Comparison of ENCODE assay signal across 1 cellular context in the genomic region with DNA sequence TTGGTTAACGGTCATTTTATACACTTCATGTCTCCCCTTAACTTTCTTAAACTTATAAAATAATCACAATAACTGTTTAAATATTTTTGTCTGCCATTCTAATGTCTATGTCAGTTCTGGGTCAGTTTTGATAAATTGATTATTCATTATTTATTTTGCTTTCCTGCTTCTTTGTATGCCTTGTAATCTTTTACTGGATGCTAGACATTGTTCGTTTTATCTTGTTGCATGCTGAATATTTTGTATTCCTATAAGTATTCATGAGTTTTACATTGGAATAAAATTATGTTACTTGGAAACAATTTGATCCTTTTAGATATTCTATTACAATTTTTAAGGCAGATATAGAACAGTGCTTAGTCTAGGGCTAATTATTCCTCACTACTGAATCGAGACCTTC.
TF ChIP-seq lines count a peak whose summit lies in the region.

No MANE protein-coding gene starts in this region.

TF ChIP-seq in HEK293, 187 proteins besides CTCF, POLR2A, EP300 and RAD21 (continued from another document):
- TF ChIP-seq ZNF248 (tag by site-specific recombination; IDR thresholded peaks at IDR 0.05) (no peak), SETDB1 (IDR thresholded peaks at IDR 0.05; ENCODE audit: insufficient read length, low read length) (peak; percentile 62), ZNF654 (tag by site-specific recombination; IDR thresholded peaks at IDR 0.05; ENCODE audit: low read depth) (no peak), ZNF16 (tag by site-specific recombination; IDR thresholded peaks at IDR 0.05; ENCODE audit: low read depth) (no peak), ZNF571 (tag by site-specific recombination; IDR thresholded peaks at IDR 0.05) (no peak), ZNF335 (tag by site-specific recombination; conservative IDR thresholded peaks at IDR 0.05) (no peak), ZNF19 (tag by site-specific recombination; IDR thresholded peaks at IDR 0.05; ENCODE audit: low read depth) (no peak), ZNF549 (tag by site-specific recombination; IDR thresholded peaks at IDR 0.05) (0 out of 2 replicates have a peak, but pooled peaks have one; percentile 4)
- TF ChIP-seq, protein P1, sequence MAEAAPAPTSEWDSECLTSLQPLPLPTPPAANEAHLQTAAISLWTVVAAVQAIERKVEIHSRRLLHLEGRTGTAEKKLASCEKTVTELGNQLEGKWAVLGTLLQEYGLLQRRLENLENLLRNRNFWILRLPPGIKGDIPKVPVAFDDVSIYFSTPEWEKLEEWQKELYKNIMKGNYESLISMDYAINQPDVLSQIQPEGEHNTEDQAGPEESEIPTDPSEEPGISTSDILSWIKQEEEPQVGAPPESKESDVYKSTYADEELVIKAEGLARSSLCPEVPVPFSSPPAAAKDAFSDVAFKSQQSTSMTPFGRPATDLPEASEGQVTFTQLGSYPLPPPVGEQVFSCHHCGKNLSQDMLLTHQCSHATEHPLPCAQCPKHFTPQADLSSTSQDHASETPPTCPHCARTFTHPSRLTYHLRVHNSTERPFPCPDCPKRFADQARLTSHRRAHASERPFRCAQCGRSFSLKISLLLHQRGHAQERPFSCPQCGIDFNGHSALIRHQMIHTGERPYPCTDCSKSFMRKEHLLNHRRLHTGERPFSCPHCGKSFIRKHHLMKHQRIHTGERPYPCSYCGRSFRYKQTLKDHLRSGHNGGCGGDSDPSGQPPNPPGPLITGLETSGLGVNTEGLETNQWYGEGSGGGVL (tag by site-specific recombination; IDR thresholded peaks at IDR 0.05), result no peak
- TF ChIP-seq, protein P2, sequence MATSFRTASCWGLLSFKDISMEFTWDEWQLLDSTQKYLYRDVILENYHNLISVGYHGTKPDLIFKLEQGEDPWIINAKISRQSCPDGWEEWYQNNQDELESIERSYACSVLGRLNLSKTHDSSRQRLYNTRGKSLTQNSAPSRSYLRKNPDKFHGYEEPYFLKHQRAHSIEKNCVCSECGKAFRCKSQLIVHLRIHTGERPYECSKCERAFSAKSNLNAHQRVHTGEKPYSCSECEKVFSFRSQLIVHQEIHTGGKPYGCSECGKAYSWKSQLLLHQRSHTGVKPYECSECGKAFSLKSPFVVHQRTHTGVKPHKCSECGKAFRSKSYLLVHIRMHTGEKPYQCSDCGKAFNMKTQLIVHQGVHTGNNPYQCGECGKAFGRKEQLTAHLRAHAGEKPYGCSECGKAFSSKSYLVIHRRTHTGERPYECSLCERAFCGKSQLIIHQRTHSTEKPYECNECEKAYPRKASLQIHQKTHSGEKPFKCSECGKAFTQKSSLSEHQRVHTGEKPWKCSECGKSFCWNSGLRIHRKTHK (tag by site-specific recombination; IDR thresholded peaks at IDR 0.05), result peak; percentile 92
- TF ChIP-seq, protein P3, sequence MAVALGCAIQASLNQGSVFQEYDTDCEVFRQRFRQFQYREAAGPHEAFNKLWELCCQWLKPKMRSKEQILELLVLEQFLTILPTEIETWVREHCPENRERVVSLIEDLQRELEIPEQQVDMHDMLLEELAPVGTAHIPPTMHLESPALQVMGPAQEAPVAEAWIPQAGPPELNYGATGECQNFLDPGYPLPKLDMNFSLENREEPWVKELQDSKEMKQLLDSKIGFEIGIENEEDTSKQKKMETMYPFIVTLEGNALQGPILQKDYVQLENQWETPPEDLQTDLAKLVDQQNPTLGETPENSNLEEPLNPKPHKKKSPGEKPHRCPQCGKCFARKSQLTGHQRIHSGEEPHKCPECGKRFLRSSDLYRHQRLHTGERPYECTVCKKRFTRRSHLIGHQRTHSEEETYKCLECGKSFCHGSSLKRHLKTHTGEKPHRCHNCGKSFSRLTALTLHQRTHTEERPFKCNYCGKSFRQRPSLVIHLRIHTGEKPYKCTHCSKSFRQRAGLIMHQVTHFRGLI (tag by site-specific recombination; IDR thresholded peaks at IDR 0.05), result no peak
